9 cellular contexts compared by ENCODE assay signal in the genomic region with DNA sequence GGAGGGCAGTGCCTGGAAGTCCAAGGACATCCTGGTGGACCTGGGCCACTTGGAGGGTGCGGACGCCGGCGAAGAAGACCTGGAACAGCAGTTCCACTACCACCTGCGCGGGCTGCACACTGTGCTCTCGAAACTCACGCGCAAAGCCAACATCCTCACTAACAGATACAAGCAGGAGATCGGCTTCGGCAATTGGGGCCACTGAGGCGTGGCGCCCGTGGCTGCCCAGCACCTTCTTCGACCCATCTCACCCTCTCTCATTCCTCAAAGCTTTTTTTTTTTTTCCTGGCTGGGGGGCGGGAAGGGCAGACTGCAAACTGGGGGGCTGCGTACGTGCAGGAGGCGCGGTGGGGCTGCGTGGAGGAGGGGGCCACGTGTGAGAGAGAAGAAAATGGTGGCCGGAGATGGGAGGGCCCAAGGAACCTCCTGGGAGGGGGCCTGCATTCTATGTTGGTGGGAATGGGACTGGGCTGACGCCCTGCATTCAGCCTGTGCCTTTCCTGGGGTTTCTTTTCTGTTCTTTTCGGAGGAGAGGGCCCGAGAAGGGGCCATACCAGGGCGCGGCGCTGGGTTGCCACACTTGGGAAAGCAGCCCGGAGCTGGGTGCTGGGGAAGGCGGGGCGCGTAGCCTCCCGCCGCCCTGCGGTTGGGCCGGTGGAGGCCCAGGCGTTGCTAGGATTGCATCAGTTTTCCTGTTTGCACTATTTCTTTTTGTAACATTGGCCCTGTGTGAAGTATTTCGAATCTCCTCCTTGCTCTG. TPM values are rescaled to one million over a fixed set of nuclear protein-coding genes. Genes with fewer than 3 reads are reported as not detected.
A peak's percentile ranks its signal among the peaks of the same experiment; 100 is the strongest.
DNase-seq lines count a peak whose midpoint lies in the region; ATAC-seq and TF ChIP-seq lines count a peak whose summit lies in the region.
"Had no signal": no experiment of that assay in that cellular context is flagged by ENCODE, and none has a peak within 500 bp of the region (broad histone marks: within the 10 kb centered on the region; RNA-seq: fewer than 3 reads in every experiment).

No MANE protein-coding gene starts in this region.

- ATAC-seq in GM23338 (peak; percentile 6), lower lobe of right lung (peak; percentile 49 to 68), GM21528 (IDR thresholded peaks at IDR 0.05; ENCODE audit: low FRiP score, unreplicated experiment) (no peak)

- peaks cover 52% of the 10 kb centered on the region for H3K79me2 ChIP-seq in GM23338 (replicated peaks; ENCODE audit: insufficient read depth)

- H3K27me3 Mint-ChIP-seq in GM23338 (ENCODE audit: insufficient read depth, low read depth, poor library complexity) = peaks cover 21% of the 10 kb centered on the region

- TF ChIP-seq CTCF in BJ (IDR thresholded peaks at IDR 0.05; ENCODE audit: insufficient read depth, low read depth, low read length) (no peak), GM23338 (conservative IDR thresholded peaks at IDR 0.05; ENCODE audit: low read depth in 2 of 2) (no peak), dorsolateral prefrontal cortex (IDR thresholded peaks at IDR 0.05 in 54 of 56, conservative IDR thresholded peaks at IDR 0.05 in 2 of 56; ENCODE audit: low read depth in 1 of 56, partially characterized antibody in 56 of 56) (peak in 19 of 56 donors; percentile 9 to 39 (median 15)), lower lobe of right lung (IDR thresholded peaks at IDR 0.05) (no peak)

- no peak for DNase-seq in BJ (ENCODE audit: low read depth)
- DNase-seq in GM23338 (ENCODE audit: low spot score) = peak; percentile 42
- peak; percentile 31 for DNase-seq in NCI-H2171 (lab: John Stamatoyannopoulos, UW)
- DNase-seq in activated CD4-positive, alpha-beta T cell treated with anti-CD3 and anti-CD28 coated beads, Interleukin-2, amount 50 U/mL, for 24 hours (ENCODE audit: low read depth in 1 of 2, low spot score in 1 of 2) = peak; percentile 35 to 45
- DNase-seq in dorsolateral prefrontal cortex = peak in 9 of 10 donors; percentile 7 to 65 (median 42)
- peak; percentile 82 for DNase-seq in lower lobe of right lung
- peak in 2 of 3 donors; percentile 36 to 38 for DNase-seq in stimulated activated CD4-positive, alpha-beta T cell treated with anti-CD3 and anti-CD28 coated beads, TNF-alpha, amount 100 ng/mL, for 1 hour (ENCODE audit: low read depth in 3 of 3, low spot score in 1 of 3)

- H4K20me1 ChIP-seq in GM23338 (replicated peaks; ENCODE audit: insufficient read depth) = no peaks in the 10 kb centered on the region

- no peaks in the 10 kb centered on the region for H3K36me3 ChIP-seq in BJ (ENCODE audit: control insufficient read depth, insufficient read depth, low read length)
- H3K36me3 ChIP-seq in GM23338 (ENCODE audit: insufficient read depth) = peaks cover 6% of the 10 kb centered on the region; the same call in 1 of the 2 replicates
- H3K36me3 ChIP-seq in lower lobe of right lung = no peaks in the 10 kb centered on the region

- peak overlapping the region; percentile 58 for H3K4me3 ChIP-seq in BJ (ENCODE audit: low read depth, low read length)
- H3K4me3 ChIP-seq in GM23338 = peak overlapping the region; percentile 72
- peak overlapping the region; percentile 45 to 81 (median 65) for H3K4me3 ChIP-seq in dorsolateral prefrontal cortex
- peak overlapping the region; percentile 64 for H3K4me3 ChIP-seq in lower lobe of right lung

- peak overlapping the region; percentile 100 for H3K4me3 Mint-ChIP-seq in GM23338

- H3K27ac Mint-ChIP-seq in GM23338 = peak overlapping the region; percentile 98

- H3K4me1 ChIP-seq in GM23338 (ENCODE audit: insufficient read depth) = peaks cover 14% of the 10 kb centered on the region
- peaks cover 11% of the 10 kb centered on the region for H3K4me1 ChIP-seq in lower lobe of right lung

- peak overlapping the region; percentile 81 for H3K4me2 ChIP-seq in GM23338

- no peaks in the 10 kb centered on the region for H3F3A ChIP-seq in GM23338 (replicated peaks; ENCODE audit: low read depth)

- intact Hi-C loops in dorsolateral prefrontal cortex (cut with DNase I) = loop anchor here (10.0 kb wide), 4 partner anchors 179 to 1299 kb away; no protein-coding TSS in a partner anchor
- intact Hi-C loops in lower lobe of right lung (cut with DNase I) = no loop called here

- H3K27me3 ChIP-seq in BJ (ENCODE audit: control insufficient read depth, insufficient read depth, low read length) (no peaks in the 10 kb centered on the region), GM23338 (ENCODE audit: insufficient read depth) (no peaks in the 10 kb centered on the region), dorsolateral prefrontal cortex (peaks cover 0 to 63% (median 7%) of the 10 kb centered on the region in 45 donors), lower lobe of right lung (ENCODE audit: low read depth) (no peaks in the 10 kb centered on the region)

- peaks cover 2% of the 10 kb centered on the region; the same call in 2 of the 3 replicates for H3K9me3 Mint-ChIP-seq in GM23338

- POLR2A ChIA-PET in BJ (lab: Charles Lee) = interaction anchor here (0.6 kb wide), 1 partner anchor 8 kb away, joined by 4 read pairs; no protein-coding TSS in a partner anchor

- H2AFZ ChIP-seq in GM23338 = no peak overlapping the region

- peaks cover 25% of the 10 kb centered on the region for H3K4me1 Mint-ChIP-seq in GM23338

- CTCF ChIA-PET in BJ (lab: Yijun Ruan, JAX) = interaction anchor here (1.2 kb wide), 1 partner anchor 181 kb away, joined by 4 read pairs; no protein-coding TSS in a partner anchor

- H3K9me3 ChIP-seq in lower lobe of right lung = no peaks in the 10 kb centered on the region

- no peaks in the 10 kb centered on the region for H3K9me2 ChIP-seq in GM23338 (ENCODE audit: insufficient read depth)

- H3K36me3 Mint-ChIP-seq in GM23338 (ENCODE audit: low read depth) = peaks cover 54% of the 10 kb centered on the region

- peak overlapping the region; percentile 93 for H3K27ac ChIP-seq in GM23338 (ENCODE audit: low read depth)
- peak overlapping the region; percentile 49 to 96 (median 89) for H3K27ac ChIP-seq in dorsolateral prefrontal cortex
- H3K27ac ChIP-seq in lower lobe of right lung = peak overlapping the region; percentile 91

TF ChIP-seq in GM23338, 12 proteins besides CTCF, POLR2A, EP300 and RAD21 (continues in another document):
- TF ChIP-seq CREB1 (CRISPR knock-in tag; IDR thresholded peaks at IDR 0.05; ENCODE audit: low read depth) (no peak), JUNB (IDR thresholded peaks at IDR 0.05; ENCODE audit: unreplicated experiment) (no peak), NANOG (IDR thresholded peaks at IDR 0.05; ENCODE audit: borderline replicate concordance) (no peak), POLR2AphosphoS5 (IDR thresholded peaks at IDR 0.05; ENCODE audit: low read depth) (no peak), REST (IDR thresholded peaks at IDR 0.05; ENCODE audit: unreplicated experiment) (no peak), ZNF331 (CRISPR knock-in tag; IDR thresholded peaks at IDR 0.05; ENCODE audit: low read depth) (no peak), ZNF114 (CRISPR knock-in tag; IDR thresholded peaks at IDR 0.05) (no peak), EZH2 (IDR thresholded peaks at IDR 0.05; ENCODE audit: low read depth, unreplicated experiment) (no peak), EZH2phosphoT487 (IDR thresholded peaks at IDR 0.05; ENCODE audit: unreplicated experiment) (no peak), ETS1 (IDR thresholded peaks at IDR 0.05) (no peak)

RNA-seq across cellular contexts. Expression of gene MID1IP1, which starts 4.2 kb away (rescaled TPM):
- 31.4 and 38.4 TPM in 2 replicates for polyA plus RNA-seq in BJ (2011; rRNA removed)
- polyA minus RNA-seq in BJ (2011; rRNA and poly(A)+ RNA removed) = 12.2 and 18.2 TPM in 2 replicates
- total RNA-seq in GM23338 (2014; rRNA removed; shearing (Covaris generic)) = 155 and 161 TPM in 2 replicates
- polyA plus RNA-seq in GM23338 (2016; fragmentation: Nextera tagmentation; extraction: Ambion mirVana) = 26.1 and 28.5 TPM in 2 replicates
- total RNA-seq in dorsolateral prefrontal cortex = 100 to 1,000 TPM in 54 of 120 experiments, 10 to 100 TPM in 66; 36.4 to 266 (median 96.0) TPM
- 95.5 TPM for total RNA-seq in lower lobe of right lung
- total RNA-seq: HT1080 had no signal
